ENCODE assay signal across 3 cellular contexts in the genomic region with DNA sequence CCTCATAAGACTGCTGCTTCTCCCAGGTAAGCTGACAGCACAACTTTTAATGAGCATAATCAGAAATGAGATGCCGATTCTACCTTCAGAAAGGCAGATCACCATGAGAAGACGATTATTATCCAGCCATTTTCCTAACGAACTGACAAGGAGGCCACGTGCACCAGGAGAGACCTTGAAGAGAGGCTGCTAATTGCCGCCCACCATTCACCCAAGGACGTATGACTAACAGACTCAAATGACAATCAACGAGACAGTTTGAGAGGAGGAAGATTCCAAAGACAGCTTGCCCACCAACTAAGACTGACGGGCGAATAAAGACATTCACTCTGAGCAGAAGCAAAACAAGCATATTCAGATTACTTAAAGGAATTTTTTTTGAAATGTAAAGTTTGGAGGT.
A peak's percentile ranks its signal among the peaks of the same experiment; 100 is the strongest.
TF ChIP-seq lines count a peak whose summit lies in the region.

No MANE protein-coding gene starts in this region.

TF ChIP-seq in GM23338, 12 proteins besides CTCF, POLR2A, EP300 and RAD21 (continues in another document):
- TF ChIP-seq, protein P1, sequence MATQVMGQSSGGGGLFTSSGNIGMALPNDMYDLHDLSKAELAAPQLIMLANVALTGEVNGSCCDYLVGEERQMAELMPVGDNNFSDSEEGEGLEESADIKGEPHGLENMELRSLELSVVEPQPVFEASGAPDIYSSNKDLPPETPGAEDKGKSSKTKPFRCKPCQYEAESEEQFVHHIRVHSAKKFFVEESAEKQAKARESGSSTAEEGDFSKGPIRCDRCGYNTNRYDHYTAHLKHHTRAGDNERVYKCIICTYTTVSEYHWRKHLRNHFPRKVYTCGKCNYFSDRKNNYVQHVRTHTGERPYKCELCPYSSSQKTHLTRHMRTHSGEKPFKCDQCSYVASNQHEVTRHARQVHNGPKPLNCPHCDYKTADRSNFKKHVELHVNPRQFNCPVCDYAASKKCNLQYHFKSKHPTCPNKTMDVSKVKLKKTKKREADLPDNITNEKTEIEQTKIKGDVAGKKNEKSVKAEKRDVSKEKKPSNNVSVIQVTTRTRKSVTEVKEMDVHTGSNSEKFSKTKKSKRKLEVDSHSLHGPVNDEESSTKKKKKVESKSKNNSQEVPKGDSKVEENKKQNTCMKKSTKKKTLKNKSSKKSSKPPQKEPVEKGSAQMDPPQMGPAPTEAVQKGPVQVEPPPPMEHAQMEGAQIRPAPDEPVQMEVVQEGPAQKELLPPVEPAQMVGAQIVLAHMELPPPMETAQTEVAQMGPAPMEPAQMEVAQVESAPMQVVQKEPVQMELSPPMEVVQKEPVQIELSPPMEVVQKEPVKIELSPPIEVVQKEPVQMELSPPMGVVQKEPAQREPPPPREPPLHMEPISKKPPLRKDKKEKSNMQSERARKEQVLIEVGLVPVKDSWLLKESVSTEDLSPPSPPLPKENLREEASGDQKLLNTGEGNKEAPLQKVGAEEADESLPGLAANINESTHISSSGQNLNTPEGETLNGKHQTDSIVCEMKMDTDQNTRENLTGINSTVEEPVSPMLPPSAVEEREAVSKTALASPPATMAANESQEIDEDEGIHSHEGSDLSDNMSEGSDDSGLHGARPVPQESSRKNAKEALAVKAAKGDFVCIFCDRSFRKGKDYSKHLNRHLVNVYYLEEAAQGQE (IDR thresholded peaks at IDR 0.05; ENCODE audit: unreplicated experiment) = no peak
- no peak for TF ChIP-seq NANOG (IDR thresholded peaks at IDR 0.05; ENCODE audit: borderline replicate concordance)
- TF ChIP-seq EZH2phosphoT487 (IDR thresholded peaks at IDR 0.05; ENCODE audit: unreplicated experiment) = no peak
- no peak for TF ChIP-seq STAT1 (IDR thresholded peaks at IDR 0.05; ENCODE audit: unreplicated experiment)
- no peak for TF ChIP-seq CREB1 (CRISPR knock-in tag; IDR thresholded peaks at IDR 0.05; ENCODE audit: low read depth)
- TF ChIP-seq POLR2AphosphoS5 (IDR thresholded peaks at IDR 0.05; ENCODE audit: low read depth) = no peak
- no peak for TF ChIP-seq ZNF114 (CRISPR knock-in tag; IDR thresholded peaks at IDR 0.05)
- no peak for TF ChIP-seq EZH2 (IDR thresholded peaks at IDR 0.05; ENCODE audit: low read depth, unreplicated experiment)

TF ChIP-seq in K562, 482 proteins besides CTCF, POLR2A, EP300 and RAD21:
- TF ChIP-seq, protein P2, sequence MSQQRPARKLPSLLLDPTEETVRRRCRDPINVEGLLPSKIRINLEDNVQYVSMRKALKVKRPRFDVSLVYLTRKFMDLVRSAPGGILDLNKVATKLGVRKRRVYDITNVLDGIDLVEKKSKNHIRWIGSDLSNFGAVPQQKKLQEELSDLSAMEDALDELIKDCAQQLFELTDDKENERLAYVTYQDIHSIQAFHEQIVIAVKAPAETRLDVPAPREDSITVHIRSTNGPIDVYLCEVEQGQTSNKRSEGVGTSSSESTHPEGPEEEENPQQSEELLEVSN (IDR thresholded peaks at IDR 0.05; ENCODE audit: borderline replicate concordance in 1 of 2, extremely low read depth in 1 of 2, insufficient read depth in 1 of 2, insufficient read length in 1 of 2, low read depth in 1 of 2, low read length in 1 of 2, poor library complexity in 1 of 2, severe bottlenecking in 1 of 2) = peak in 1 of 2 experiments; percentile 28
- TF ChIP-seq TCF7 (IDR thresholded peaks at IDR 0.05; ENCODE audit: borderline replicate concordance) (no peak), EGR1 (conservative IDR thresholded peaks at IDR 0.05) (0 out of 2 replicates have a peak, but pooled peaks have one; percentile 10)
- TF ChIP-seq, protein P3, sequence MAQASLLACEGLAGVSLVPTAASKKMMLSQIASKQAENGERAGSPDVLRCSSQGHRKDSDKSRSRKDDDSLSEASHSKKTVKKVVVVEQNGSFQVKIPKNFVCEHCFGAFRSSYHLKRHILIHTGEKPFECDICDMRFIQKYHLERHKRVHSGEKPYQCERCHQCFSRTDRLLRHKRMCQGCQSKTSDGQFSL (CRISPR knock-in tag; IDR thresholded peaks at IDR 0.05) = no peak
- TF ChIP-seq, protein P3 (tag; IDR thresholded peaks at IDR 0.05) = no peak

TF ChIP-seq in neural cell, 6 proteins besides CTCF, POLR2A, EP300 and RAD21 (continued from another document):
- TF ChIP-seq POLR2AphosphoS5 (IDR thresholded peaks at IDR 0.05) = no peak
- TF ChIP-seq, protein P1 (IDR thresholded peaks at IDR 0.05; ENCODE audit: borderline replicate concordance) = no peak
- TF ChIP-seq MXI1 (conservative IDR thresholded peaks at IDR 0.05; ENCODE audit: poor library complexity, severe bottlenecking) = no peak
